ENCODE assay signal across 27 cellular contexts in the genomic region with DNA sequence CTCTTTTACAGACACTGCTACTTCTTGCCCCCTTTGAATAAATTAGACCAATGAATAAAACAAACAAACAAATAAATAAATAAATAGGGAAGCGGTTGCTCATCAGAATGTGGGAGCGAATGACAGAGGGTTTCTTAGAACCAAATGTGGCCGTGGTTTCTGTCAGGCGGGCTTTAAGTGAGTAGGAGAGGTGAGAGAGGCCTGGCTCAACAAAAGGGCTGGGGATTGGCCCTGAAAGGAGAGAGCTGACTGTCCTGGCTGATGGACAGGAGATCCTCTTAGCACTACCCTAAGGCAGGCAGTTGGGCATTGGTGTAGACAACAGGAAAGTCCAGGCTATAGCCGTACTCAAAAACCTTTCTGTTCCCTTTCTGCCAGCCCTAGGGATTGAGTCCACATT.
"Had no signal": no experiment of that assay in that cellular context is flagged by ENCODE, and none has a peak within 500 bp of the region (broad histone marks: within the 10 kb centered on the region; RNA-seq: fewer than 3 reads in every experiment).

No MANE protein-coding gene starts in this region.

- H3K27ac ChIP-seq: ascending aorta, body of pancreas, KMS-11, Peyer's patch had no signal

- H3K4me2 ChIP-seq: KMS-11 had no signal

- H3K9ac ChIP-seq: KMS-11 had no signal

- H3K9me3 Mint-ChIP-seq: activated B cell treated with CpG ODN at 0.5 μM for 24 hours; activated naive CD4-positive, alpha-beta T cell treated with anti-CD3 and anti-CD28 coated beads, Interleukin-2, amount 50 U/mL, for 72 hours; activated naive CD8-positive, alpha-beta T cell treated with anti-CD3 and anti-CD28 coated beads, Interleukin-2, amount 50 U/mL, for 24 hours; activated T-cell treated with anti-CD3 and anti-CD28 coated beads, Interleukin-2, amount 50 U/mL, for 24 hours; central memory CD8-positive, alpha-beta T cell; T-cell had no signal

- H3K9me3 ChIP-seq: ascending aorta, body of pancreas, Peyer's patch had no signal

- H3K36me3 Mint-ChIP-seq: activated naive CD4-positive, alpha-beta T cell treated with anti-CD3 and anti-CD28 coated beads, Interleukin-2, amount 50 U/mL, for 72 hours; T-cell had no signal

- H3K27ac Mint-ChIP-seq: activated B cell treated with CpG ODN at 0.5 μM for 24 hours; activated CD4-positive, alpha-beta T cell treated with anti-CD3 and anti-CD28 coated beads, Interleukin-2, amount 10 ng/mL, durations not matched to agents 24 days and 14 days; activated CD8-positive, alpha-beta memory T cell treated with anti-CD3 and anti-CD28 coated beads, Interleukin-2, amount 10 ng/mL, durations not matched to agents 7 days and 5 days; activated naive CD4-positive, alpha-beta T cell treated with anti-CD3 and anti-CD28 coated beads, Interleukin-2, amount 50 U/mL, for 72 hours; activated naive CD8-positive, alpha-beta T cell treated with anti-CD3 and anti-CD28 coated beads, Interleukin-2, amount 50 U/mL, for 24 hours; activated T-cell treated with anti-CD3 and anti-CD28 coated beads, Interleukin-2, amount 50 U/mL, for 24 hours; T-cell had no signal

- H3K27me3 Mint-ChIP-seq: activated B cell treated with CpG ODN at 0.5 μM for 24 hours had no signal

- DNase-seq: activated B cell treated with CpG ODN at 0.5 μM for 24 hours; activated CD4-positive, alpha-beta T cell treated with anti-CD3 and anti-CD28 coated beads for 1 hour; activated CD4-positive, alpha-beta T cell treated with anti-CD3 and anti-CD28 coated beads, Interleukin-2, amount 10 ng/mL, durations not matched to agents 24 days and 14 days; activated CD4-positive, alpha-beta T cell treated with anti-CD3 and anti-CD28 coated beads, Interleukin-2, amount 50 U/mL, for 48 hours; activated CD8-positive, alpha-beta memory T cell treated with anti-CD3 and anti-CD28 coated beads, Interleukin-2, amount 10 ng/mL, durations not matched to agents 7 days and 5 days; activated effector memory CD4-positive, alpha-beta T cell treated with anti-CD3 and anti-CD28 coated beads, Interleukin-2, amount 50 U/mL, for 16 hours; activated naive CD4-positive, alpha-beta T cell treated with Interleukin-2 at 50 U/mL for 16 hours; activated naive CD8-positive, alpha-beta T cell treated with anti-CD3 and anti-CD28 coated beads, Interleukin-2, amount 50 U/mL, for 24 hours; activated T-cell treated with anti-CD3 and anti-CD28 coated beads, Interleukin-2, amount 50 U/mL, for 24 hours; amniotic stem cell; body of pancreas; NCI-H1092; NCI-H1417 treated with DMSO at 0.1 percent for 48 hours; NCI-H1694; NCI-H2029 treated with DMSO at 0.1 percent for 48 hours; NCI-H510A treated with DMSO at 0.1 percent for 48 hours; NCI-H69; NK-92 treated with Interleukin-12 subunit alpha and Interleukin-12 subunit beta, amount 100 ng/mL, for 24 hours; Peyer's patch; SHP77 treated with DMSO at 0.1 percent for 48 hours; T-cell; T-helper 2 cell; T1000 had no signal

- ATAC-seq: activated CD8-positive, alpha-beta memory T cell treated with anti-CD3 and anti-CD28 coated beads, Interleukin-2, amount 10 ng/mL, durations not matched to agents 7 days and 5 days; activated naive CD4-positive, alpha-beta T cell treated with anti-CD3 and anti-CD28 coated beads, Interleukin-2, amount 50 U/mL, for 72 hours; activated naive CD8-positive, alpha-beta T cell treated with anti-CD3 and anti-CD28 coated beads, Interleukin-2, amount 50 U/mL, for 24 hours; body of pancreas; T-cell had no signal

- H3K4me3 Mint-ChIP-seq: activated B cell treated with CpG ODN at 0.5 μM for 24 hours; activated CD4-positive, alpha-beta T cell treated with anti-CD3 and anti-CD28 coated beads, Interleukin-2, amount 10 ng/mL, durations not matched to agents 24 days and 14 days; activated CD8-positive, alpha-beta memory T cell treated with anti-CD3 and anti-CD28 coated beads, Interleukin-2, amount 10 ng/mL, durations not matched to agents 7 days and 5 days; activated naive CD8-positive, alpha-beta T cell treated with anti-CD3 and anti-CD28 coated beads, Interleukin-2, amount 50 U/mL, for 24 hours; activated T-cell treated with anti-CD3 and anti-CD28 coated beads, Interleukin-2, amount 50 U/mL, for 24 hours; central memory CD8-positive, alpha-beta T cell; T-cell had no signal

- H3K4me3 ChIP-seq: ascending aorta, body of pancreas, Peyer's patch had no signal

- H3K27me3 ChIP-seq: ascending aorta, body of pancreas, Peyer's patch had no signal

- H3K4me1 ChIP-seq: ascending aorta had no signal

- H3K36me3 ChIP-seq: ascending aorta, Peyer's patch had no signal
